9 cellular contexts compared by ENCODE assay signal in the genomic region with DNA sequence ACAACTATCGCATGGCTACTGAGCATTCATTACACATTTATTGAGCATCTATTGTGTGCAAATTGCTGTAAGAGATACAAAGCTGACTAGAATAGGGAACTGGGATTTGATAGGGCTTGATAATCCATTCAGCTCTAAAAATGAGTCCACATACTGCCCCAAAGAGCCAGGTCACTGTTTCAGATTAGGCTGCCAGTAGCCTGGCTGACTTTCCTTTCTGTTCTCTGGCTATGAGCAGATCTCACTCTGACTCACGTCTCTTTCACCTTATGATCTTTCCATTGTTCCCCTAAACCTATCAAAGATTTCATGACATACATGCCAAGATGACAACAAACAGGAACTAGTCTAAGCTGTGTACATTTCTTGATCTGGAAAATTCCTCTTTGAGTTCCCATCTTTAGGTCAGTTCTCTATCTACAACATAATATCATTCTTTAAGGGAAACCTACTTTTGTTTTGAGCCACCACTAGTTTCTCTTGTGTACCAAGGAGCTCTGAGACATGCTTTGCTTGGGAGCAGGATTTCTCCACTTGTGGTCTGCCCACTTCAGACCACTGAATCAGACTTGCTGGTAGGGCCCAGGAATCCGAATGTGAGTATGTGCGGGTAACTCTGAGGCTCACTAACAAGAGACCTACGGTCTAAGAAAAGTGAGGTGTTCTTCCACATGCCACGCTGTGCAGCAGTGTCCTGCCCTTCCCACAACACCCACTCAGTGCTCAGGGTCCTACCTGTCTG. TPM values are rescaled to one million over a fixed set of nuclear protein-coding genes. Genes with fewer than 3 reads are reported as not detected.
A peak's percentile ranks its signal among the peaks of the same experiment; 100 is the strongest.
DNase-seq lines count a peak whose midpoint lies in the region; ATAC-seq and TF ChIP-seq lines count a peak whose summit lies in the region.
"Had no signal": no experiment of that assay in that cellular context is flagged by ENCODE, and none has a peak within 500 bp of the region (broad histone marks: within the 10 kb centered on the region; RNA-seq: fewer than 3 reads in every experiment).

No MANE protein-coding gene starts in this region.

- no peaks in the 10 kb centered on the region for H3K27me3 ChIP-seq in CD8-positive, alpha-beta T cell (ENCODE audit: insufficient read depth, low read length)

- ATAC-seq in CD8-positive, alpha-beta T cell, result no peak
- ATAC-seq: mucosa of descending colon had no signal

- no peaks in the 10 kb centered on the region for H3K9me3 ChIP-seq in CD8-positive, alpha-beta T cell (ENCODE audit: low read length)
- H3K9me3 ChIP-seq: mucosa of descending colon had no signal

- H3K4me1 ChIP-seq in CD8-positive, alpha-beta T cell (ENCODE audit: insufficient read depth, low read length), result peaks cover 20% of the 10 kb centered on the region

- no peak overlapping the region for H3K4me3 Mint-ChIP-seq in CD8-positive, alpha-beta T cell

- H3K27me3 Mint-ChIP-seq in CD8-positive, alpha-beta T cell (ENCODE audit: low read depth), result no peaks in the 10 kb centered on the region

- DNase-seq in CD8-positive, alpha-beta T cell, result no peak
- DNase-seq in GM19240 (ENCODE audit: insufficient read length, low spot score) (peak; percentile 50), MV-4-11 (lab: John Stamatoyannopoulos, UW) (peak; percentile 35), epithelial cell of prostate (ENCODE audit: low read depth, low spot score) (peak; percentile 54), COLO668 (lab: John Stamatoyannopoulos, UW; ENCODE audit: unreplicated experiment) (no peak), NCI-H446 (lab: John Stamatoyannopoulos, UW) (no peak), NCI-H2227 (lab: John Stamatoyannopoulos, UW; ENCODE audit: unreplicated experiment) (no peak), SKM-1 treated with dmso at 0.1 percent for 144 hours (lab: John Stamatoyannopoulos, UW; ENCODE audit: unreplicated experiment) (no peak)
- DNase-seq: mucosa of descending colon had no signal

- H3K27ac ChIP-seq in CD8-positive, alpha-beta T cell (ENCODE audit: low read depth, low read length), result no peak overlapping the region
- H3K27ac ChIP-seq in epithelial cell of prostate, result peak overlapping the region; percentile 49

- TF ChIP-seq CTCF in CD8-positive, alpha-beta T cell (IDR thresholded peaks at IDR 0.05), result no peak

- H3K27ac Mint-ChIP-seq in CD8-positive, alpha-beta T cell, result peak overlapping the region; percentile 55

- intact Hi-C loops in CD8-positive, alpha-beta T cell (cut with DNase I, micrococcal nuclease), result no loop called here

- CTCF ChIA-PET in CD8-positive, alpha-beta T cell (lab: Charles Lee), result interaction anchor here (0.7 to 12.9 kb wide), 6 partner anchors 11 to 172 kb away, joined by 3 to 220 read pairs (median 14); a partner anchor contains a TSS

- POLR2A ChIA-PET in CD8-positive, alpha-beta T cell (lab: Charles Lee), result interaction anchor here (1.5 to 5.1 kb wide), 4 partner anchors 11 to 84 kb away, joined by 3 to 28 read pairs (median 16); a partner anchor contains a TSS

- peaks cover 65% of the 10 kb centered on the region for H3K4me1 Mint-ChIP-seq in CD8-positive, alpha-beta T cell (ENCODE audit: low read depth)

- no peaks in the 10 kb centered on the region for H3K36me3 ChIP-seq in CD8-positive, alpha-beta T cell (ENCODE audit: insufficient read depth, low read length)

- H3K9me3 Mint-ChIP-seq in CD8-positive, alpha-beta T cell, result no peaks in the 10 kb centered on the region

- no peak overlapping the region for H3K4me3 ChIP-seq in CD8-positive, alpha-beta T cell (ENCODE audit: low read depth, low read length)
- H3K4me3 ChIP-seq: mucosa of descending colon had no signal

- H3K36me3 Mint-ChIP-seq in CD8-positive, alpha-beta T cell, result peaks cover 85% of the 10 kb centered on the region

RNA-seq across cellular contexts. Expression of a gene that starts 40.9 kb away (rescaled TPM):
- total RNA-seq in CD8-positive, alpha-beta T cell, result 10 to 100 TPM; 38.0 to 38.7 TPM

Comparison
In these comparisons a context has a peak if more than half of its experiments do, and no peak if none do; other contexts are left out.
1. DNase-seq: peak in GM19240 (single experiment), MV-4-11 (single experiment) and epithelial cell of prostate (single experiment); none in CD8-positive, alpha-beta T cell (0 of 7), COLO668 (single experiment), NCI-H446 (0 of 2), NCI-H2227 (single experiment) and SKM-1 treated with dmso at 0.1 percent for 144 hours (single experiment).